Comparison of ENCODE assay signal across 15 cellular contexts in the genomic region with DNA sequence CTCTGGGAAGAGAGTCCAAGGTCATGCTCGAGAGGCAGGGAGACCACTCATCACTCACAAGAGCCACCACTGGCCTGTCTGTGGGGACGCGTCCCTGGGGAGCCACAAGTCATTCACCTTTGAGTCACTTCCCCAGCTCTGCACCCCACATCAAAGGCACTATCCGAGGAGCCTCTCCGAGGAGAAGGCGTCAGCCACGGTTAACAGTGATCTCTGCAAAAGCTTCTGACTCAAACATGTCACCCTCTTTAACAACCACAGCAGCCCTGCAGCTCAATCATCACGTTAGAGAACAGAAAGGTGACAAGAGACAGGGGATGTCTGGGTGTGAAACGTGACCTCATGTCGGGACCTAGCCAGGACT. TPM values are rescaled to one million over a fixed set of nuclear protein-coding genes. Genes with fewer than 3 reads are reported as not detected.
DNase-seq lines count a peak whose midpoint lies in the region; ATAC-seq and TF ChIP-seq lines count a peak whose summit lies in the region.
"Had no signal": no experiment of that assay in that cellular context is flagged by ENCODE, and none has a peak within 500 bp of the region (broad histone marks: within the 10 kb centered on the region; RNA-seq: fewer than 3 reads in every experiment).

No MANE protein-coding gene starts in this region.

- DNase-seq in H7 (peak; percentile 19), immature natural killer cell (peak in 2 of 3 donors; percentile 44 to 53), heart left ventricle (no peak), HCEC 1CT (no peak)
- peak; percentile 64 for DNase-seq in activated CD8-positive, alpha-beta T cell treated with anti-CD3 and anti-CD28 coated beads for 36 hours
- DNase-seq: EL, esophagus squamous epithelium, mammary epithelial cell, NCI-H2171 had no signal

- H3K4me1 ChIP-seq in BLaER1 treated with 17β-estradiol and CSF1 and Interleukin-3, amounts not matched to agents 10 nM and 100 nM, result peaks cover 39 to 96% (median 85%) of the 10 kb centered on the region in 10 experiments
- peaks cover 0 to 34% (median 23%) of the 10 kb centered on the region in 12 donors for H3K4me1 ChIP-seq in heart left ventricle

- TF ChIP-seq CTCF in activated CD8-positive, alpha-beta T cell treated with anti-CD3 and anti-CD28 coated beads for 36 hours (IDR thresholded peaks at IDR 0.05), result no peak
- no peak for TF ChIP-seq CTCF in heart left ventricle (IDR thresholded peaks at IDR 0.05)

- intact Hi-C loops in activated CD8-positive, alpha-beta T cell treated with anti-CD3 and anti-CD28 coated beads for 36 hours (cut with micrococcal nuclease), result no loop called here
- intact Hi-C loops in heart left ventricle (cut with DNase I), result no loop called here

- 0 out of 22 replicates have a peak overlapping the region, but pooled peaks of 2 of the 11 experiments have one; percentile 25 to 32 for H3K9ac ChIP-seq in BLaER1 treated with 17β-estradiol and CSF1 and Interleukin-3, amounts not matched to agents 10 nM and 100 nM

- peak; percentile 89 for ATAC-seq in activated CD8-positive, alpha-beta T cell treated with anti-CD3 and anti-CD28 coated beads for 36 hours
- ATAC-seq in HG03095 (IDR thresholded peaks at IDR 0.05; ENCODE audit: unreplicated experiment) (no peak), esophagus mucosa (no peak), heart left ventricle (no peak)

- POLR2A ChIA-PET in activated CD8-positive, alpha-beta T cell treated with anti-CD3 and anti-CD28 coated beads for 36 hours (lab: Charles Lee), result interaction anchor here (1.1 to 2.8 kb wide), 2 partner anchors 9 to 10 kb away, joined by 3 to 19 read pairs; a partner anchor contains a TSS

- WGBS in heart left ventricle, 4 donors, result 72 to 79% (median 73%) methylated on average over 10 of the region's 10 CpGs

- H3K36me3 Mint-ChIP-seq in activated CD8-positive, alpha-beta T cell treated with anti-CD3 and anti-CD28 coated beads for 36 hours (ENCODE audit: low read depth), result peaks cover 22% of the 10 kb centered on the region
- H3K36me3 Mint-ChIP-seq in immature natural killer cell, result peaks cover 3 to 23% (median 9%) of the 10 kb centered on the region in 3 donors

- peaks cover 17% of the 10 kb centered on the region for H3K4me1 Mint-ChIP-seq in activated CD8-positive, alpha-beta T cell treated with anti-CD3 and anti-CD28 coated beads for 36 hours (ENCODE audit: low read depth)
- H3K4me1 Mint-ChIP-seq in immature natural killer cell, result peaks cover 25 to 28% of the 10 kb centered on the region in 2 donors

- peaks cover 34 to 80% (median 59%) of the 10 kb centered on the region in 11 experiments for H3K36me3 ChIP-seq in BLaER1 treated with 17β-estradiol and CSF1 and Interleukin-3, amounts not matched to agents 10 nM and 100 nM
- H3K36me3 ChIP-seq in H7 (replicated peaks; ENCODE audit: control insufficient read depth, insufficient read depth, low read length), result peaks cover 30% of the 10 kb centered on the region
- peaks cover 0 to 79% (median 56%) of the 10 kb centered on the region in 9 donors for H3K36me3 ChIP-seq in heart left ventricle

- no peak for TF ChIP-seq POLR2A in heart left ventricle (IDR thresholded peaks at IDR 0.05)

- H3K27ac Mint-ChIP-seq in activated CD8-positive, alpha-beta T cell treated with anti-CD3 and anti-CD28 coated beads for 36 hours, result peak overlapping the region; percentile 68
- H3K27ac Mint-ChIP-seq in immature natural killer cell, result peak overlapping the region in 5 of 6 donors; percentile 40 to 90 (median 83)

- CTCF ChIA-PET in activated CD8-positive, alpha-beta T cell treated with anti-CD3 and anti-CD28 coated beads for 36 hours (lab: Charles Lee), result interaction anchor here (0.9 to 1.2 kb wide), 3 partner anchors 14 to 63 kb away, joined by 3 to 4 read pairs (median 3); no protein-coding TSS in a partner anchor

- no peaks in the 10 kb centered on the region for H3K9me3 Mint-ChIP-seq in activated CD8-positive, alpha-beta T cell treated with anti-CD3 and anti-CD28 coated beads for 36 hours
- no peaks in the 10 kb centered on the region for H3K9me3 Mint-ChIP-seq in immature natural killer cell

- H4K20me1 ChIP-seq in BLaER1 treated with 17β-estradiol and CSF1 and Interleukin-3, amounts not matched to agents 10 nM and 100 nM, result peaks cover 92 to 100% (median 100%) of the 10 kb centered on the region in 11 experiments

- H3K4me3 ChIP-seq in BLaER1 treated with 17β-estradiol and CSF1 and Interleukin-3, amounts not matched to agents 10 nM and 100 nM, result no peak overlapping the region
- H3K4me3 ChIP-seq in H7 (ENCODE audit: insufficient read depth, low read depth, low read length), result no peak overlapping the region
- H3K4me3 ChIP-seq in heart left ventricle, result no peak overlapping the region
- H3K4me3 ChIP-seq: esophagus squamous epithelium had no signal

- no peak overlapping the region for H3K4me3 Mint-ChIP-seq in activated CD8-positive, alpha-beta T cell treated with anti-CD3 and anti-CD28 coated beads for 36 hours
- H3K4me3 Mint-ChIP-seq in immature natural killer cell, result peak overlapping the region in 2 of 5 donors; percentile 29 to 38

- no peaks in the 10 kb centered on the region for H3K9me3 ChIP-seq in BLaER1 treated with 17β-estradiol and CSF1 and Interleukin-3, amounts not matched to agents 10 nM and 100 nM (replicated peaks in 1 of 11)
- H3K9me3 ChIP-seq in heart left ventricle, result no peaks in the 10 kb centered on the region
- H3K9me3 ChIP-seq: esophagus squamous epithelium had no signal

- H3K27ac ChIP-seq in BLaER1 treated with 17β-estradiol and CSF1 and Interleukin-3, amounts not matched to agents 10 nM and 100 nM, result no peak overlapping the region
- H3K27ac ChIP-seq in heart left ventricle, result no peak overlapping the region
- H3K27ac ChIP-seq: esophagus squamous epithelium had no signal

- peaks cover 0 to 10% (median 0%) of the 10 kb centered on the region in 11 experiments; a peak in 3 of 22 replicates for H3K27me3 ChIP-seq in BLaER1 treated with 17β-estradiol and CSF1 and Interleukin-3, amounts not matched to agents 10 nM and 100 nM
- H3K27me3 ChIP-seq in H7 (ENCODE audit: control insufficient read depth, insufficient read depth, low read length) (no peaks in the 10 kb centered on the region), heart left ventricle (no peaks in the 10 kb centered on the region)
- H3K27me3 ChIP-seq: esophagus squamous epithelium had no signal

- H3K4me2 ChIP-seq in BLaER1 treated with 17β-estradiol and CSF1 and Interleukin-3, amounts not matched to agents 10 nM and 100 nM, result peak overlapping the region; percentile 1 to 97 (median 86); a peak in 20 of 22 replicates

- no peaks in the 10 kb centered on the region for H3K27me3 Mint-ChIP-seq in activated CD8-positive, alpha-beta T cell treated with anti-CD3 and anti-CD28 coated beads for 36 hours
- peaks cover 3 to 7% (median 6%) of the 10 kb centered on the region in 3 donors for H3K27me3 Mint-ChIP-seq in immature natural killer cell (ENCODE audit: low read depth in 3 of 3)

RNA-seq across cellular contexts. Expression of a gene that starts 9.0 kb away (rescaled TPM):
- 113 and 130 TPM in 2 replicates for total RNA-seq in H7 (2014; rRNA removed; shearing (Covaris generic))
- total RNA-seq in activated CD8-positive, alpha-beta T cell treated with anti-CD3 and anti-CD28 coated beads for 36 hours, result 10 to 100 TPM; 32.6 to 33.1 TPM
- polyA plus RNA-seq in immature natural killer cell (10 to 100 TPM; 19.3 to 28.3 (median 27.7) TPM), heart left ventricle (10 to 100 TPM; 18.4 to 39.2 TPM)
- total RNA-seq in esophagus mucosa (38.6 TPM), heart left ventricle (10 to 100 TPM; 51.3 to 85.7 (median 68.8) TPM)

RNA-seq across cellular contexts. Expression of a gene that starts 14.8 kb away (rescaled TPM):
- 5.0 and 6.5 TPM in 2 replicates for total RNA-seq in H7 (2014; rRNA removed; shearing (Covaris generic))
- total RNA-seq in activated CD8-positive, alpha-beta T cell treated with anti-CD3 and anti-CD28 coated beads for 36 hours, result 1 to 10 TPM; 1.5 to 2.2 TPM
- polyA plus RNA-seq in immature natural killer cell (under 1 TPM in 1 of 3 donors, not detected in 2; 0.96 TPM), heart left ventricle (10 to 100 TPM in 1 of 2 donors, 1 to 10 TPM in 1; 3.8 to 51.2 TPM)
- total RNA-seq in esophagus mucosa (1.5 TPM), heart left ventricle (10 to 100 TPM in 6 of 9 donors, 1 to 10 TPM in 3; 9.4 to 20.8 (median 11.7) TPM)

RNA-seq across cellular contexts. Expression of a gene that starts 35.1 kb away (rescaled TPM):
- total RNA-seq in H7 (2014; rRNA removed; shearing (Covaris generic)), result 0.04 and 0.07 TPM in 2 replicates
- not detected for total RNA-seq in activated CD8-positive, alpha-beta T cell treated with anti-CD3 and anti-CD28 coated beads for 36 hours
- polyA plus RNA-seq in immature natural killer cell (not detected), heart left ventricle (not detected)
- total RNA-seq in esophagus mucosa (not detected), heart left ventricle (not detected)
- total RNA-seq: chondrocyte, esophagus squamous epithelium, H1, mammary epithelial cell, osteocyte had no signal
- polyA plus RNA-seq: mammary epithelial cell had no signal

Comparison
In these comparisons a context has a peak if more than half of its experiments do, and no peak if none do; other contexts are left out.
1. DNase-seq: peak in H7 (single experiment), activated CD8-positive, alpha-beta T cell treated with anti-CD3 and anti-CD28 coated beads for 36 hours (single experiment) and immature natural killer cell (2 of 3); none in heart left ventricle (0 of 5) and HCEC 1CT (single experiment).